ENCODE assay signal across 8 cellular contexts in the genomic region with DNA sequence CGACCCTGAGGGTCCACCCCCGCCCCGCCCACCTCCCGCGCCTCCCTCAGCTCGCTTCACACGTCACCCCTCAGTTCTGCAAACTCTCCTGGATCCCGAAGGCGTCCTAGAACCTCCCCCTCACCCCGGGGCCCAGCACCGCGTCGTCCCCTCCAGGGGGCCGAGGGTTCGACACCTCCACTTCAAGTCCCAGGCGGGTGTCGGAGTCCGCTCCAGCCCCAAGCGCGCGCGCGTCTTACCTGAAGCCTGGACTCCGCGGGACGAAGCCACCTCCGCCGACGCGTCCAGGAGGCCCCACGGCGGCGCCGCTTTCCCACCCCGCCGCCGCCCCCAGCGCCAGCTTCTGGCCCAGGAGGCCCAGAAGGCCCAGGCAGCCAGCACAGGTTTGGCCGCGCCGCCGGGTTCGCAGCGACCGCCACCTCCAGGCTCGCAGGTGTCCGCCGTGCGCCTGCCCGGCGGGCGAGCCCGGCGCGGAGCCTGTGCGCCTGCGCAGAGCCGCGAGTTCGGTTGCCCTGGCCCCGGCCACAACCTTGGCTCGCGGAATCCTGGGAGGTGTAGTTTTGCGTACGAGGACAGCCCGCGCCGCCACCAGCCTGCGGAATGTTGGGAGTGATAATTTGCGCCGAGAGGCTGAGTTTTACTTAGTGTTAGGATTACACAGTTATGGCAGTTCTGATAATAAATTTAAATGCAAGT. TPM values are rescaled to one million over a fixed set of nuclear protein-coding genes. Genes with fewer than 3 reads are reported as not detected.
DNase-seq lines count a peak whose midpoint lies in the region; ATAC-seq and TF ChIP-seq lines count a peak whose summit lies in the region.

A gene (minus strand): TSS at position 483 of the 696 bp plus-strand sequence. CDS start 24,648 bp downstream, outside the sequence.

- H3K9ac ChIP-seq in HUES48 (ENCODE audit: low read depth, low read length) = peak within 1 kb of the TSS; percentile 10; the same call in 1 of the 2 replicates

- H3K4me3 Mint-ChIP-seq in CD4-positive, CD25-positive, alpha-beta regulatory T cell = peak within 1 kb of the TSS; percentile 81 to 88 (median 86)

- peaks cover 17% of the 10 kb centered on the region for H3K27me3 Mint-ChIP-seq in CD4-positive, CD25-positive, alpha-beta regulatory T cell

- no peaks in the 10 kb centered on the region for H3K9me3 ChIP-seq in CD4-positive, CD25-positive, alpha-beta regulatory T cell (ENCODE audit: control insufficient read depth in 2 of 2, low read length in 2 of 2)
- H3K9me3 ChIP-seq in HUES48 (ENCODE audit: control insufficient read depth, insufficient read depth, low read length) (no peaks in the 10 kb centered on the region), mucosa of descending colon (no peaks in the 10 kb centered on the region)

- H3K9me3 Mint-ChIP-seq in CD4-positive, CD25-positive, alpha-beta regulatory T cell = no peaks in the 10 kb centered on the region

- peak within 1 kb of the TSS in 2 of 3 donors; percentile 41 to 69 for H3K27ac Mint-ChIP-seq in CD4-positive, CD25-positive, alpha-beta regulatory T cell

- TF ChIP-seq CTCF in epithelial cell of proximal tubule (conservative IDR thresholded peaks at IDR 0.05; ENCODE audit: low read depth, low read length) (no peak), mucosa of descending colon (IDR thresholded peaks at IDR 0.05) (no peak)

- peak within 1 kb of the TSS; percentile 72 for H3K4me3 ChIP-seq in CD4-positive, CD25-positive, alpha-beta regulatory T cell (ENCODE audit: low read depth, low read length)
- H3K4me3 ChIP-seq in HUES48 (ENCODE audit: low read depth, low read length) = peak within 1 kb of the TSS; percentile 70
- H3K4me3 ChIP-seq in epithelial cell of proximal tubule (ENCODE audit: low read depth, low read length) = peak within 1 kb of the TSS; percentile 78
- peak within 1 kb of the TSS; percentile 24 for H3K4me3 ChIP-seq in mucosa of descending colon

- H3K36me3 ChIP-seq in CD4-positive, CD25-positive, alpha-beta regulatory T cell (ENCODE audit: control insufficient read depth, insufficient read depth, low read length) = no peaks in the 10 kb centered on the region
- H3K36me3 ChIP-seq in HUES48 (ENCODE audit: control insufficient read depth, insufficient read depth, low read length) (no peaks in the 10 kb centered on the region), mucosa of descending colon (ENCODE audit: low read depth) (no peaks in the 10 kb centered on the region)

- H3K4me1 ChIP-seq in CD4-positive, CD25-positive, alpha-beta regulatory T cell (ENCODE audit: control insufficient read depth, insufficient read depth, low read length, poor library complexity, severe bottlenecking) = peaks cover 12% of the 10 kb centered on the region
- peaks cover 12% of the 10 kb centered on the region; the same call in 1 of the 2 replicates for H3K4me1 ChIP-seq in HUES48 (ENCODE audit: control insufficient read depth, insufficient read depth, low read length)
- no peaks in the 10 kb centered on the region for H3K4me1 ChIP-seq in mucosa of descending colon (ENCODE audit: low read depth)

- H3K4me1 Mint-ChIP-seq in CD4-positive, CD25-positive, alpha-beta regulatory T cell = peaks cover 0 to 22% (median 9%) of the 10 kb centered on the region in 4 donors

- H3K36me3 Mint-ChIP-seq in CD4-positive, CD25-positive, alpha-beta regulatory T cell = peaks cover 3% of the 10 kb centered on the region

- peak; percentile 92 to 96 for ATAC-seq in CD4-positive, CD25-positive, alpha-beta regulatory T cell (ENCODE audit: low read depth in 2 of 2)
- ATAC-seq in GM21360 (IDR thresholded peaks at IDR 0.05; ENCODE audit: unreplicated experiment) (peak; percentile 91), mucosa of descending colon (peak; percentile 99)

- no peak within 1 kb of the TSS for H3K27ac ChIP-seq in CD4-positive, CD25-positive, alpha-beta regulatory T cell (ENCODE audit: insufficient read depth, low read length, poor library complexity, severe bottlenecking)
- no peak within 1 kb of the TSS for H3K27ac ChIP-seq in HUES48 (ENCODE audit: low read depth, low read length)

- H3K27me3 ChIP-seq in CD4-positive, CD25-positive, alpha-beta regulatory T cell (ENCODE audit: control insufficient read depth, insufficient read depth, low read length) = peaks cover 2% of the 10 kb centered on the region
- peaks cover 20% of the 10 kb centered on the region for H3K27me3 ChIP-seq in HUES48 (ENCODE audit: control insufficient read depth, insufficient read depth, low read length)

- DNase-seq in CD4-positive, CD25-positive, alpha-beta regulatory T cell = peak; percentile 75 to 87 (median 84)
- DNase-seq in OCI-M2 (lab: John Stamatoyannopoulos, UW; ENCODE audit: unreplicated experiment) (peak; percentile 28), epithelial cell of proximal tubule (ENCODE audit: low read depth) (peak; percentile 16), mucosa of descending colon (peak; percentile 92 to 94 (median 92))
- DNase-seq in activated T-cell treated with anti-CD3 and anti-CD28 coated beads, Interleukin-2, amount 50 U/mL, for 1 hour = peak; percentile 91
- peak; percentile 77 to 80 for DNase-seq in stimulated activated CD8-positive, alpha-beta memory T cell treated with anti-CD3 and anti-CD28 coated beads, Interleukin-2, amount 100 ng/mL, for 1 hour (ENCODE audit: low read depth in 2 of 2)

- intact Hi-C loops in mucosa of descending colon (cut with DNase I, micrococcal nuclease) = no loop called here

RNA-seq across cellular contexts. Expression of the gene that starts here (rescaled TPM):
- total RNA-seq in CD4-positive, CD25-positive, alpha-beta regulatory T cell = 2.0 TPM
- polyA plus RNA-seq in CD4-positive, CD25-positive, alpha-beta regulatory T cell = 1 to 10 TPM; 1.7 to 6.3 (median 4.1) TPM
- 16.1 and 25.3 TPM in 2 replicates for total RNA-seq in epithelial cell of proximal tubule
- total RNA-seq in mucosa of descending colon = 10 to 100 TPM in 1 of 3 donors, 1 to 10 TPM in 2; 2.8 to 12.6 (median 4.9) TPM

Comparison
In these comparisons a context has a peak if more than half of its experiments do, and no peak if none do; other contexts are left out.
1. DNase-seq: peak in every context shown above with its lines; median percentile 92 in mucosa of descending colon; 91 in activated T-cell treated with anti-CD3 and anti-CD28 coated beads, Interleukin-2, amount 50 U/mL, for 1 hour; 84 in CD4-positive, CD25-positive, alpha-beta regulatory T cell; 78 in stimulated activated CD8-positive, alpha-beta memory T cell treated with anti-CD3 and anti-CD28 coated beads, Interleukin-2, amount 100 ng/mL, for 1 hour; 28 in OCI-M2; 16 in epithelial cell of proximal tubule.
2. H3K4me3 ChIP-seq: peak in every context shown above with its lines; median percentile 78 in epithelial cell of proximal tubule; 72 in CD4-positive, CD25-positive, alpha-beta regulatory T cell; 70 in HUES48; 24 in mucosa of descending colon.